In the genomic region with DNA sequence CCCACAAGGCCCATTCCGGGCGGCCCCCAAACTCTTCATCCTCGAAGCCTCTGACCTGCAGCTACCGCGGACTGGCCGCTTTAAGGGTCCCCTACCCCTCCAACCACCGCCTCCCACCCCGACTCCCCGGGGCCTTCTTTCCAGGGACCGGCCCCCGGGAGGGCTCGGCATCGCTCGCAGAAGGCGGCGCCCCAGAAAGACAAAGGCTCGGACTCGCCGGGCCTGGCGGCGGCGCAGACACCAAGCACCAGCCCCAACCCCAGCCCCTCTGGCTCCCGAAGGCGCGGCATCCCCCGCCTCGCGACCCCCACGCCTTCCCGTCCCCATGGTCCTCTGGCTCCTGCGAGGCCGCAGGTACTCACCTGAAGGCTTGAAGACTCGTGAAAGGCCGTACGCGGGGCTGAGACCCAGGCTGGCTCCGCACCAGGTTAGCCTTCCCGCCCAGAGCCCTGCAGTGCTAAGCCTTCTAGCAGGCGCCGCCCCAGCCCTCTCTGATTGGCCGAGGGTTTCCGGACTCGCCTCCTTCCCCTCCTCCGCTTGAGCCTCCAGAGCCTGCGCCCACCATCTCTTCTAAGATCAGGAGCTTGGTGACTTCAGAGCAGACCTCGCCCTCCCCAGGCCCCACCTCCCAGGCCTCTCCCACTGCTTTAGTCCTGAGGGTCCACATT, we compare ENCODE assay signal across 8 cellular contexts. TPM values are rescaled to one million over a fixed set of nuclear protein-coding genes. Genes with fewer than 3 reads are reported as not detected.
DNase-seq lines count a peak whose midpoint lies in the region; ATAC-seq and TF ChIP-seq lines count a peak whose summit lies in the region.
"Not testable (repeated sequence)": the region's sequence is repeated elsewhere in the genome, so short reads cannot be mapped to it uniquely, and the experiment has no call there.
"Had no signal": no experiment of that assay in that cellular context is flagged by ENCODE, and none has a peak within 500 bp of the region (broad histone marks: within the 10 kb centered on the region; RNA-seq: fewer than 3 reads in every experiment).

A gene (minus strand): TSS at position 459 of the 668 bp plus-strand sequence.

- H3K27me3 Mint-ChIP-seq in WTC11 (ENCODE audit: low read depth); natural killer cell treated with Interleukin-12 subunit alpha and Interleukin-12 subunit beta and Interleukin-15 and Interleukin-18, amount 100 ng/mL, for 72 hours: not testable (repeated sequence)

- H3K4me3 Mint-ChIP-seq in WTC11; natural killer cell treated with Interleukin-12 subunit alpha and Interleukin-12 subunit beta and Interleukin-15 and Interleukin-18, amount 100 ng/mL, for 72 hours: not testable (repeated sequence)

- TF ChIP-seq EP300 in gastroesophageal sphincter (IDR thresholded peaks at IDR 0.05) = not testable (repeated sequence)

- WGBS in gastroesophageal sphincter (ENCODE audit: low coverage in 1 of 2), 2 donors = no CpG with 5 or more reads among the region's 46 CpGs

- ATAC-seq in GM18909 (IDR thresholded peaks at IDR 0.05; ENCODE audit: poor library complexity, unreplicated experiment) = peak; percentile 96
- ATAC-seq in GM21515 (IDR thresholded peaks at IDR 0.05; ENCODE audit: unreplicated experiment) = peak; percentile 98
- ATAC-seq in HG02852 (IDR thresholded peaks at IDR 0.05; ENCODE audit: unreplicated experiment) = peak; percentile 99
- ATAC-seq in HG03280 (IDR thresholded peaks at IDR 0.05; ENCODE audit: unreplicated experiment) = peak; percentile 99
- peak; percentile 99 for ATAC-seq in WTC11
- ATAC-seq in gastroesophageal sphincter = peak; percentile 89
- ATAC-seq in natural killer cell treated with Interleukin-12 subunit alpha and Interleukin-12 subunit beta and Interleukin-15 and Interleukin-18, amount 100 ng/mL, for 72 hours = peak; percentile 90 to 95

- H3K4me1 Mint-ChIP-seq in WTC11; natural killer cell treated with Interleukin-12 subunit alpha and Interleukin-12 subunit beta and Interleukin-15 and Interleukin-18, amount 100 ng/mL, for 72 hours (ENCODE audit: low read depth in 2 of 2): not testable (repeated sequence)

- H3K4me3 ChIP-seq in gastroesophageal sphincter = not testable (repeated sequence)

- not testable (repeated sequence) for H3K27me3 ChIP-seq in gastroesophageal sphincter

- not testable (repeated sequence) for DNase-seq in WTC11 (ENCODE audit: low spot score); natural killer cell treated with Interleukin-12 subunit alpha and Interleukin-12 subunit beta and Interleukin-15 and Interleukin-18, amount 100 ng/mL, for 72 hours (ENCODE audit: low spot score)

- H3K9me3 Mint-ChIP-seq in WTC11; natural killer cell treated with Interleukin-12 subunit alpha and Interleukin-12 subunit beta and Interleukin-15 and Interleukin-18, amount 100 ng/mL, for 72 hours: not testable (repeated sequence)

- H3K36me3 ChIP-seq in gastroesophageal sphincter = not testable (repeated sequence)

- TF ChIP-seq CTCF in WTC11 (IDR thresholded peaks at IDR 0.05); gastroesophageal sphincter (IDR thresholded peaks at IDR 0.05): not testable (repeated sequence)

- H3K4me1 ChIP-seq in gastroesophageal sphincter = not testable (repeated sequence)

- TF ChIP-seq POLR2A in gastroesophageal sphincter (IDR thresholded peaks at IDR 0.05) = not testable (repeated sequence)

- H3K27ac Mint-ChIP-seq in WTC11; natural killer cell treated with Interleukin-12 subunit alpha and Interleukin-12 subunit beta and Interleukin-15 and Interleukin-18, amount 100 ng/mL, for 72 hours: not testable (repeated sequence)

- CTCF ChIA-PET in WTC11 (lab: Charles Lee) = not testable (repeated sequence)

- not testable (repeated sequence) for H3K9me3 ChIP-seq in gastroesophageal sphincter

- POLR2A ChIA-PET in WTC11 (lab: Charles Lee) = not testable (repeated sequence)

- H3K27ac ChIP-seq in gastroesophageal sphincter = not testable (repeated sequence)

- not testable (repeated sequence) for H3K36me3 Mint-ChIP-seq in WTC11; natural killer cell treated with Interleukin-12 subunit alpha and Interleukin-12 subunit beta and Interleukin-15 and Interleukin-18, amount 100 ng/mL, for 72 hours

RNA-seq across cellular contexts. Expression of the gene that starts here (rescaled TPM):
- 2.2 to 4.3 TPM (median 3.6 TPM) in 3 replicates for total RNA-seq in WTC11 (2021)
- 1 to 10 TPM; 1.5 to 4.4 (median 2.4) TPM for total RNA-seq in gastroesophageal sphincter
- total RNA-seq in natural killer cell treated with Interleukin-12 subunit alpha and Interleukin-12 subunit beta and Interleukin-15 and Interleukin-18, amount 100 ng/mL, for 72 hours = 1 to 10 TPM; 2.0 to 5.0 TPM
- total RNA-seq: PC-9 had no signal
